In genomic region chr1:184075040-184076029, GRCh38 we compare ENCODE assay signal across 8 cellular contexts. TPM values are rescaled to one million over a fixed set of nuclear protein-coding genes. Genes with fewer than 3 reads are reported as not detected.
DNase-seq lines count a peak whose midpoint lies in the region; FAIRE-seq and TF ChIP-seq lines count a peak whose summit lies in the region.

No MANE protein-coding gene starts in this region.

- no peak for TF ChIP-seq POLR2A in endothelial cell of umbilical vein (IDR thresholded peaks at IDR 0.05; ENCODE audit: low read depth, low read length)

- H4K20me1 ChIP-seq in endothelial cell of umbilical vein (replicated peaks; ENCODE audit: control insufficient read depth, extremely low read depth, insufficient read depth, low read length) = no peaks in the 10 kb centered on the region

- peak; percentile 65 for FAIRE-seq in RCC 7860 (lab: Jason Lieb, UNC)
- no peak for FAIRE-seq in endothelial cell of umbilical vein (lab: Jason Lieb, UNC)

- H3K9me3 ChIP-seq in endothelial cell of umbilical vein (replicated peaks; ENCODE audit: control insufficient read depth, insufficient read depth, low read length) = no peaks in the 10 kb centered on the region

- H3K79me2 ChIP-seq in endothelial cell of umbilical vein (ENCODE audit: control insufficient read depth, insufficient read depth, low read length) = no peaks in the 10 kb centered on the region

- H2AFZ ChIP-seq in endothelial cell of umbilical vein (ENCODE audit: low read depth, low read length) = no peak overlapping the region

- POLR2A ChIA-PET in endothelial cell of umbilical vein (lab: Charles Lee) = no interaction called here

- H3K4me1 ChIP-seq in endothelial cell of umbilical vein (ENCODE audit: control insufficient read depth, extremely low read depth, insufficient read depth, low read length) = no peaks in the 10 kb centered on the region

- no peak overlapping the region for H3K27ac ChIP-seq in endothelial cell of umbilical vein (ENCODE audit: insufficient read depth, low read depth, low read length)

- CTCF ChIA-PET in endothelial cell of umbilical vein (lab: Charles Lee) = interaction anchor here (0.6 to 4.3 kb wide), 19 partner anchors 11 to 616 kb away, joined by 3 to 143 read pairs (median 5); partner anchors contain the start of gene C1orf21

- dilution Hi-C loops in endothelial cell of umbilical vein (cut with MboI; ENCODE audit: extremely low pct_ligation_motif_present, low sequenced_read_pairs) = no loop called here

- DNase-seq in A172 (ENCODE audit: low spot score) (peak; percentile 70), GM04503 (ENCODE audit: low read depth) (peak; percentile 21), LoVo (ENCODE audit: low spot score) (peak; percentile 47), RCC 7860 (ENCODE audit: low spot score) (peak; percentile 50), endothelial cell of umbilical vein (ENCODE audit: low read depth, low spot score) (peak; percentile 75), mucosa of gallbladder (ENCODE audit: low spot score) (peak; percentile 64), T1000 (lab: John Stamatoyannopoulos, UW) (no peak), activated gamma-delta T cell (lab: John Stamatoyannopoulos, UW) (no peak)

- no peaks in the 10 kb centered on the region for H3K27me3 ChIP-seq in endothelial cell of umbilical vein (ENCODE audit: control insufficient read depth in 2 of 2, insufficient read depth in 2 of 2, low read length in 2 of 2)

- H3K9me1 ChIP-seq in endothelial cell of umbilical vein (replicated peaks; ENCODE audit: control insufficient read depth, extremely low read depth, insufficient read depth, low read length) = no peaks in the 10 kb centered on the region

- H3K36me3 ChIP-seq in endothelial cell of umbilical vein (ENCODE audit: control insufficient read depth in 2 of 2, extremely low read depth in 1 of 2, insufficient read depth in 2 of 2, low read length in 2 of 2) = peaks cover 0 to 3% of the 10 kb centered on the region in 2 experiments

- no TSS peak for BruUV-seq in endothelial cell of umbilical vein (replicated peaks; lab: Mats Ljungman, UMichigan)

- intact Hi-C loops in endothelial cell of umbilical vein (cut with micrococcal nuclease) = loop anchor here (1.0 to 10.0 kb wide), 8 partner anchors 77 to 616 kb away; partner anchors contain the start of gene C1orf21

- peak; percentile 40 to 44 for TF ChIP-seq CTCF in endothelial cell of umbilical vein (IDR thresholded peaks at IDR 0.05; ENCODE audit: extremely low read depth in 1 of 2, insufficient read depth in 1 of 2, low read depth in 1 of 2, low read length in 2 of 2)

- no peak overlapping the region for H3K9ac ChIP-seq in endothelial cell of umbilical vein (replicated peaks; ENCODE audit: extremely low read depth, insufficient read depth, low read length)

- no peak overlapping the region for H3K4me2 ChIP-seq in endothelial cell of umbilical vein (ENCODE audit: insufficient read depth, low read length)

- no peak overlapping the region for H3K4me3 ChIP-seq in endothelial cell of umbilical vein (replicated peaks in 1 of 3; ENCODE audit: insufficient read depth in 1 of 3, low read depth in 1 of 3, low read length in 3 of 3)

TF ChIP-seq in endothelial cell of umbilical vein, 7 proteins besides CTCF, POLR2A, EP300 and RAD21:
- no peak for TF ChIP-seq MYC (IDR thresholded peaks at IDR 0.05; ENCODE audit: low read depth, low read length)
- TF ChIP-seq EZH2 (IDR thresholded peaks at IDR 0.05; ENCODE audit: borderline replicate concordance, low read depth, low read length, severe bottlenecking) = no peak
- no peak for TF ChIP-seq POLR2AphosphoS5 (IDR thresholded peaks at IDR 0.05; ENCODE audit: insufficient read depth, low read depth, low read length)
- TF ChIP-seq MAX (IDR thresholded peaks at IDR 0.05; ENCODE audit: insufficient read depth, insufficient read length) = no peak
- TF ChIP-seq JUN (IDR thresholded peaks at IDR 0.05; ENCODE audit: borderline replicate concordance, insufficient read depth, insufficient read length, low read depth) = no peak
- TF ChIP-seq GATA2 (IDR thresholded peaks at IDR 0.05; ENCODE audit: insufficient read depth, insufficient read length, low read depth, low read length) = no peak
- no peak for TF ChIP-seq FOS (IDR thresholded peaks at IDR 0.05; ENCODE audit: borderline replicate concordance, insufficient read depth, low read length)
TF ChIP-seq in endothelial cell of umbilical vein: peak in this region for 0.

RNA-seq across cellular contexts. Expression of gene TSEN15, which starts 23.8 kb away (rescaled TPM):
- 154 and 167 TPM in 2 replicates for total RNA-seq in A172 (2014; rRNA removed; shearing (Covaris generic))
- total RNA-seq in endothelial cell of umbilical vein = 25.8 and 26.4 TPM in 2 replicates
- polyA plus RNA-seq in endothelial cell of umbilical vein = 15.8 and 20.6 TPM in 2 replicates
- polyA plus RNA-seq in endothelial cell of umbilical vein (2011; cell fraction: cytosol; rRNA removed) = 19.9 and 23.0 TPM in 2 replicates
- polyA plus RNA-seq in endothelial cell of umbilical vein (2011; cell fraction: nucleus; rRNA removed) = 20.1 and 22.4 TPM in 2 replicates
- 13.7 and 19.6 TPM in 2 replicates for polyA plus RNA-seq in endothelial cell of umbilical vein (2012)
- 28.2 and 37.4 TPM in 2 replicates for polyA minus RNA-seq in endothelial cell of umbilical vein
- polyA minus RNA-seq in endothelial cell of umbilical vein (2011; cell fraction: cytosol; rRNA and poly(A)+ RNA removed) = 27.5 TPM
- 28.8 and 38.9 TPM in 2 replicates for polyA minus RNA-seq in endothelial cell of umbilical vein (2011; cell fraction: nucleus; rRNA and poly(A)+ RNA removed)
- 20.8 TPM for total RNA-seq in mucosa of gallbladder

RNA-seq across cellular contexts. Expression of gene COLGALT2, which starts 37.8 kb away (rescaled TPM):
- total RNA-seq in A172 (2014; rRNA removed; shearing (Covaris generic)) = 1.1 and 1.2 TPM in 2 replicates
- total RNA-seq in endothelial cell of umbilical vein = not detected in 2 replicates
- polyA plus RNA-seq in endothelial cell of umbilical vein = 0.01 and 0.02 TPM in 2 replicates
- 0.01 and 0.03 TPM in 2 replicates for polyA plus RNA-seq in endothelial cell of umbilical vein (2011; cell fraction: cytosol; rRNA removed)
- polyA plus RNA-seq in endothelial cell of umbilical vein (2011; cell fraction: nucleus; rRNA removed) = 0.04 TPM in 1 of 2 replicates, not detected in the other
- not detected in 2 replicates for polyA plus RNA-seq in endothelial cell of umbilical vein (2012)
- 0.32 TPM in 1 of 2 replicates, not detected in the other for polyA minus RNA-seq in endothelial cell of umbilical vein
- not detected for polyA minus RNA-seq in endothelial cell of umbilical vein (2011; cell fraction: cytosol; rRNA and poly(A)+ RNA removed)
- polyA minus RNA-seq in endothelial cell of umbilical vein (2011; cell fraction: nucleus; rRNA and poly(A)+ RNA removed) = 0.14 TPM in 1 of 2 replicates, not detected in the other
- 4.6 TPM for total RNA-seq in mucosa of gallbladder

Comparison
In these comparisons a context has a peak if more than half of its experiments do, and no peak if none do; other contexts are left out.
1. DNase-seq: peak in A172 (single experiment), GM04503 (single experiment), LoVo (single experiment), RCC 7860 (single experiment), endothelial cell of umbilical vein (single experiment) and mucosa of gallbladder (single experiment); none in T1000 (single experiment) and activated gamma-delta T cell (single experiment).